Comparison of ENCODE assay signal across 8 cellular contexts in genomic region chr22:38505595-38506117, GRCh38. TPM values are rescaled to one million over a fixed set of nuclear protein-coding genes. Genes with fewer than 3 reads are reported as not detected.
A peak's percentile ranks its signal among the peaks of the same experiment; 100 is the strongest.
DNase-seq lines count a peak whose midpoint lies in the region; ATAC-seq and TF ChIP-seq lines count a peak whose summit lies in the region.

No MANE protein-coding gene starts in this region.

- ATAC-seq in GM19324 (IDR thresholded peaks at IDR 0.05; ENCODE audit: low FRiP score, unreplicated experiment) = peak; percentile 38
- peak; percentile 14 for ATAC-seq in HG03460 (IDR thresholded peaks at IDR 0.05; ENCODE audit: unreplicated experiment)

- BruUV-seq in mammary epithelial cell (replicated peaks; lab: Mats Ljungman, UMichigan) = no TSS peak

- H2AFZ ChIP-seq in mammary epithelial cell (ENCODE audit: low read depth, low read length) = peak overlapping the region; percentile 86

- peak overlapping the region; percentile 99 for H3K4me3 Mint-ChIP-seq in T-helper 2 cell treated with Interferon-gamma antibody and Interleukin-4, amounts not matched to agents 5 μg/mL and 100 μg/mL, for 36 hours
- H3K4me3 Mint-ChIP-seq in immature natural killer cell = peak overlapping the region; percentile 98 to 100 (median 99)

- dilution Hi-C loops in mammary epithelial cell (cut with HindIII; ENCODE audit: low sequenced_read_pairs) = no loop called here

- H3K27me3 Mint-ChIP-seq in T-helper 2 cell treated with Interferon-gamma antibody and Interleukin-4, amounts not matched to agents 5 μg/mL and 100 μg/mL, for 36 hours (ENCODE audit: low read depth) = no peaks in the 10 kb centered on the region
- H3K27me3 Mint-ChIP-seq in immature natural killer cell (ENCODE audit: low read depth in 3 of 3) = peaks cover 10 to 24% (median 23%) of the 10 kb centered on the region in 3 donors

- peaks cover 35% of the 10 kb centered on the region for H3K4me1 Mint-ChIP-seq in T-helper 2 cell treated with Interferon-gamma antibody and Interleukin-4, amounts not matched to agents 5 μg/mL and 100 μg/mL, for 36 hours (ENCODE audit: low read depth)
- H3K4me1 Mint-ChIP-seq in immature natural killer cell = peaks cover 65 to 71% of the 10 kb centered on the region in 2 donors

- H3K27me3 ChIP-seq in mammary epithelial cell (ENCODE audit: insufficient read depth, low read length) = no peaks in the 10 kb centered on the region

- H3K9ac ChIP-seq in mammary epithelial cell (ENCODE audit: insufficient read depth, low read length) = peak overlapping the region; percentile 99

- H3K79me2 ChIP-seq in mammary epithelial cell (ENCODE audit: insufficient read depth, low read length) = peaks cover 53% of the 10 kb centered on the region

- intact Hi-C loops in mammary epithelial cell (cut with micrococcal nuclease) = loop anchor here (1.0 to 10.0 kb wide), 3 partner anchors 152 to 451 kb away; partner anchors contain the start of genes CBY1, FAM227A, PICK1 and TOMM22

- no peak for TF ChIP-seq CTCF in mammary epithelial cell (conservative IDR thresholded peaks at IDR 0.05 in 1 of 2, IDR thresholded peaks at IDR 0.05 in 1 of 2; ENCODE audit: extremely low read depth in 1 of 2, insufficient read depth in 1 of 2, low read depth in 1 of 2, low read length in 2 of 2)

- H3K4me1 ChIP-seq in mammary epithelial cell (ENCODE audit: insufficient read depth, low read length) = peaks cover 12% of the 10 kb centered on the region

- peaks cover 4% of the 10 kb centered on the region for H4K20me1 ChIP-seq in mammary epithelial cell (ENCODE audit: insufficient read depth, low read length)

- in situ Hi-C loops in mammary epithelial cell (cut with MboI; ENCODE audit: low sequenced_read_pairs in 2 of 2) = no loop called here

- peak overlapping the region; percentile 98 for H3K27ac ChIP-seq in mammary epithelial cell (ENCODE audit: insufficient read depth, low read depth, low read length)

- no peaks in the 10 kb centered on the region for H3K9me3 Mint-ChIP-seq in T-helper 2 cell treated with Interferon-gamma antibody and Interleukin-4, amounts not matched to agents 5 μg/mL and 100 μg/mL, for 36 hours
- no peaks in the 10 kb centered on the region for H3K9me3 Mint-ChIP-seq in immature natural killer cell

- 0% methylated on average over 5 of the region's 63 CpGs for WGBS in mammary epithelial cell (ENCODE audit: low coverage, missing lambda C conversion rate)

- peak overlapping the region; percentile 100 for H3K27ac Mint-ChIP-seq in T-helper 2 cell treated with Interferon-gamma antibody and Interleukin-4, amounts not matched to agents 5 μg/mL and 100 μg/mL, for 36 hours
- peak overlapping the region; percentile 99 to 100 (median 100) for H3K27ac Mint-ChIP-seq in immature natural killer cell

- CTCF ChIA-PET in mammary epithelial cell (lab: Charles Lee; ENCODE audit: low non-redundant PET) = no interaction called here

- H3K4me3 ChIP-seq in mammary epithelial cell (replicated peaks in 1 of 3; ENCODE audit: insufficient read depth in 1 of 3, low read depth in 2 of 3, low read length in 3 of 3) = peak overlapping the region; percentile 83 to 96 (median 90)

- H3K9me3 ChIP-seq in mammary epithelial cell (replicated peaks; ENCODE audit: insufficient read depth, low read length) = no peaks in the 10 kb centered on the region

- DNase-seq in CD1c-positive myeloid dendritic cell (ENCODE audit: extremely low spot score) (peak; percentile 52), mammary epithelial cell (peak; percentile 63), immature natural killer cell (peak in 1 of 3 donors; percentile 67), GOT3 (lab: John Stamatoyannopoulos, UW) (no peak)
- DNase-seq in T-helper 2 cell treated with Interferon-gamma antibody and Interleukin-4, amounts not matched to agents 5 μg/mL and 100 μg/mL, for 36 hours (ENCODE audit: low spot score) = no peak
- DNase-seq in stimulated activated CD4-positive, alpha-beta T cell treated with anti-CD3 and anti-CD28 coated beads, Interleukin-12 subunit alpha, Interleukin-12 subunit beta, amount 100 ng/mL, for 24 hours (ENCODE audit: low read depth in 2 of 2) = peak; percentile 39 to 44

- H3K4me2 ChIP-seq in mammary epithelial cell (ENCODE audit: insufficient read depth, low read depth, low read length) = peak overlapping the region; percentile 90

- peaks cover 15% of the 10 kb centered on the region for H3K36me3 ChIP-seq in mammary epithelial cell (ENCODE audit: insufficient read depth, low read length)

- H3K36me3 Mint-ChIP-seq in T-helper 2 cell treated with Interferon-gamma antibody and Interleukin-4, amounts not matched to agents 5 μg/mL and 100 μg/mL, for 36 hours (ENCODE audit: low read depth) = peaks cover 55% of the 10 kb centered on the region
- H3K36me3 Mint-ChIP-seq in immature natural killer cell = peaks cover 8 to 25% (median 13%) of the 10 kb centered on the region in 3 donors

RNA-seq across cellular contexts. Expression of gene DDX17, which starts 0.5 kb away (rescaled TPM):
- 100 to 1,000 TPM; 235 to 405 TPM for total RNA-seq in mammary epithelial cell
- polyA plus RNA-seq in mammary epithelial cell (162 TPM), immature natural killer cell (10 to 100 TPM; 25.9 to 59.1 (median 26.9) TPM)
- 270 TPM for polyA minus RNA-seq in mammary epithelial cell

RNA-seq across cellular contexts. Expression of gene KDELR3, which starts 37.8 kb away (rescaled TPM):
- total RNA-seq in mammary epithelial cell = 10 to 100 TPM; 12.3 to 18.4 TPM
- polyA plus RNA-seq in mammary epithelial cell (17.8 TPM), immature natural killer cell (under 1 TPM in 1 of 3 donors, not detected in 2; 0.56 TPM)
- 5.2 TPM for polyA minus RNA-seq in mammary epithelial cell

RNA-seq across cellular contexts. Expression of gene KCNJ4, which starts 50.7 kb away (rescaled TPM):
- not detected for total RNA-seq in mammary epithelial cell
- polyA plus RNA-seq in mammary epithelial cell (0.03 TPM), immature natural killer cell (not detected)
- polyA minus RNA-seq in mammary epithelial cell = not detected

Comparison
In these comparisons a context has a peak if more than half of its experiments do, and no peak if none do; other contexts are left out.
1. DNase-seq: peak in CD1c-positive myeloid dendritic cell (single experiment), mammary epithelial cell (single experiment) and stimulated activated CD4-positive, alpha-beta T cell treated with anti-CD3 and anti-CD28 coated beads, Interleukin-12 subunit alpha, Interleukin-12 subunit beta, amount 100 ng/mL, for 24 hours (2 of 2); none in T-helper 2 cell treated with Interferon-gamma antibody and Interleukin-4, amounts not matched to agents 5 μg/mL and 100 μg/mL, for 36 hours (single experiment) and GOT3 (single experiment).
2. RNA of gene KDELR3, which starts 37.8 kb away (polyA plus RNA-seq): 17.8 TPM in mammary epithelial cell (single experiment); 0.56 TPM in immature natural killer cell; every median in the first group is over 10 times any median in the second.